Comparison of ENCODE assay signal across 37 cellular contexts in genomic region chr11:82653752-82654151, GRCh38.
"Had no signal": no experiment of that assay in that cellular context is flagged by ENCODE, and none has a peak within 500 bp of the region (broad histone marks: within the 10 kb centered on the region; RNA-seq: fewer than 3 reads in every experiment).

No MANE protein-coding gene starts in this region.

- DNase-seq: activated effector memory CD4-positive, alpha-beta T cell treated with anti-CD3 and anti-CD28 coated beads, Interleukin-2, amount 50 U/mL, for 16 hours; activated effector memory CD4-positive, alpha-beta T cell treated with Interleukin-2 at 50 U/mL for 16 hours; activated gamma-delta T cell; activated gamma-delta T cell treated with Interleukin-2 at 50 U/mL for 16 hours; activated naive CD4-positive, alpha-beta T cell; activated naive CD4-positive, alpha-beta T cell treated with anti-CD3 and anti-CD28 coated beads for 36 hours; activated naive CD4-positive, alpha-beta T cell treated with anti-CD3 and anti-CD28 coated beads, Interleukin-2, amount 10 ng/mL, durations not matched to agents 7 days and 5 days; activated naive CD4-positive, alpha-beta T cell treated with anti-CD3 and anti-CD28 coated beads, Interleukin-2, amount 50 U/mL, for 16 hours; activated naive CD4-positive, alpha-beta T cell treated with Interleukin-2 at 50 U/mL for 16 hours; activated naive CD8-positive, alpha-beta T cell treated with anti-CD3 and anti-CD28 coated beads for 36 hours; activated naive CD8-positive, alpha-beta T cell treated with anti-CD3 and anti-CD28 coated beads, Interleukin-2, amount 10 ng/mL, durations not matched to agents 7 days and 5 days; activated naive CD8-positive, alpha-beta T cell treated with anti-CD3 and anti-CD28 coated beads, Interleukin-2, amount 50 U/mL, for 24 hours; activated T-cell treated with anti-CD3 and anti-CD28 coated beads, Interleukin-2, amount 50 U/mL, for 1 hour; activated T-cell treated with anti-CD3 and anti-CD28 coated beads, Interleukin-2, amount 50 U/mL, for 4 hours; activated T-cell treated with anti-CD3 and anti-CD28 coated beads, Interleukin-2, amount 50 U/mL, for 48 hours; activated T-cell treated with anti-CD3 and anti-CD28 coated beads, Interleukin-2, amount 50 U/mL, for 72 hours; adrenal gland; amniotic stem cell; amygdala; anterior cingulate cortex; aorta; body of pancreas; brain microvascular endothelial cell; caudate nucleus; central memory CD4-positive, alpha-beta T cell; cerebellar nuclear complex had no signal

- H3K4me1 Mint-ChIP-seq: activated naive CD4-positive, alpha-beta T cell treated with anti-CD3 and anti-CD28 coated beads, Interleukin-2, amount 10 ng/mL, durations not matched to agents 7 days and 5 days; activated naive CD4-positive, alpha-beta T cell treated with anti-CD3 and anti-CD28 coated beads, Interleukin-2, amount 50 U/mL, for 24 hours; activated naive CD8-positive, alpha-beta T cell treated with anti-CD3 and anti-CD28 coated beads for 36 hours; activated naive CD8-positive, alpha-beta T cell treated with anti-CD3 and anti-CD28 coated beads, Interleukin-2, amount 10 ng/mL, durations not matched to agents 7 days and 5 days; activated naive CD8-positive, alpha-beta T cell treated with anti-CD3 and anti-CD28 coated beads, Interleukin-2, amount 50 U/mL, for 24 hours; activated T-helper 17 cell treated with anti-CD3 and anti-CD28 coated beads, Interleukin-2, amount 50 U/mL, for 72 hours; brain; central memory CD8-positive, alpha-beta T cell had no signal

- H3K4me1 ChIP-seq: adrenal gland, ascending aorta, body of pancreas, breast epithelium had no signal

- H3K4me3 ChIP-seq: adrenal gland, ascending aorta, body of pancreas, breast epithelium, cardiac muscle cell had no signal

- H3K9me3 ChIP-seq: adrenal gland, ascending aorta, body of pancreas, breast epithelium had no signal

- H3K27ac ChIP-seq: adrenal gland, ascending aorta, body of pancreas, brain microvascular endothelial cell, breast epithelium, cardiac muscle cell had no signal

- H3K36me3 ChIP-seq: adrenal gland, ascending aorta, brain microvascular endothelial cell, breast epithelium, cardiac muscle cell had no signal

- H3K27me3 Mint-ChIP-seq: central memory CD8-positive, alpha-beta T cell had no signal

- H3K27me3 ChIP-seq: adrenal gland, ascending aorta, body of pancreas, brain microvascular endothelial cell, breast epithelium, cardiac muscle cell had no signal

- H3K4me3 Mint-ChIP-seq: activated naive CD4-positive, alpha-beta T cell treated with anti-CD3 and anti-CD28 coated beads for 36 hours; activated naive CD4-positive, alpha-beta T cell treated with anti-CD3 and anti-CD28 coated beads, Interleukin-2, amount 10 ng/mL, durations not matched to agents 7 days and 5 days; activated naive CD4-positive, alpha-beta T cell treated with anti-CD3 and anti-CD28 coated beads, Interleukin-2, amount 50 U/mL, for 24 hours; activated naive CD8-positive, alpha-beta T cell; activated naive CD8-positive, alpha-beta T cell treated with anti-CD3 and anti-CD28 coated beads for 36 hours; activated naive CD8-positive, alpha-beta T cell treated with anti-CD3 and anti-CD28 coated beads, Interleukin-2, amount 10 ng/mL, durations not matched to agents 7 days and 5 days; activated naive CD8-positive, alpha-beta T cell treated with anti-CD3 and anti-CD28 coated beads, Interleukin-2, amount 50 U/mL, for 24 hours; activated T-cell treated with anti-CD3 and anti-CD28 coated beads, Interleukin-2, amount 50 U/mL, for 4 hours; activated T-cell treated with anti-CD3 and anti-CD28 coated beads, Interleukin-2, amount 50 U/mL, for 72 hours; activated T-helper 1 cell treated with anti-CD3 and anti-CD28 coated beads, Interleukin-12 subunit alpha, Interleukin-12 subunit beta, Interleukin-2, Interleukin-4 antibody, amounts not matched to agents 30 ng/mL and 10 ng/mL and 1 ng/mL, durations not matched to agents 14 hours and 24 hours and 36 hours; activated T-helper 17 cell treated with anti-CD3 and anti-CD28 coated beads, Interleukin-2, amount 50 U/mL, for 72 hours; brain; central memory CD8-positive, alpha-beta T cell had no signal

- H3K36me3 Mint-ChIP-seq: activated naive CD4-positive, alpha-beta T cell treated with anti-CD3 and anti-CD28 coated beads, Interleukin-2, amount 10 ng/mL, durations not matched to agents 7 days and 5 days; activated naive CD4-positive, alpha-beta T cell treated with anti-CD3 and anti-CD28 coated beads, Interleukin-2, amount 50 U/mL, for 24 hours; activated naive CD4-positive, alpha-beta T cell treated with anti-CD3 and anti-CD28 coated beads, Interleukin-2, amount 50 U/mL, for 72 hours; activated naive CD8-positive, alpha-beta T cell; activated naive CD8-positive, alpha-beta T cell treated with anti-CD3 and anti-CD28 coated beads for 36 hours; activated naive CD8-positive, alpha-beta T cell treated with anti-CD3 and anti-CD28 coated beads, Interleukin-2, amount 10 ng/mL, durations not matched to agents 7 days and 5 days; brain had no signal

- H3K9me3 Mint-ChIP-seq: activated naive CD4-positive, alpha-beta T cell treated with anti-CD3 and anti-CD28 coated beads for 36 hours; activated naive CD4-positive, alpha-beta T cell treated with anti-CD3 and anti-CD28 coated beads, Interleukin-2, amount 10 ng/mL, durations not matched to agents 7 days and 5 days; activated naive CD4-positive, alpha-beta T cell treated with anti-CD3 and anti-CD28 coated beads, Interleukin-2, amount 50 U/mL, for 24 hours; activated naive CD4-positive, alpha-beta T cell treated with anti-CD3 and anti-CD28 coated beads, Interleukin-2, amount 50 U/mL, for 72 hours; activated naive CD8-positive, alpha-beta T cell treated with anti-CD3 and anti-CD28 coated beads for 36 hours; activated naive CD8-positive, alpha-beta T cell treated with anti-CD3 and anti-CD28 coated beads, Interleukin-2, amount 10 ng/mL, durations not matched to agents 7 days and 5 days; activated naive CD8-positive, alpha-beta T cell treated with anti-CD3 and anti-CD28 coated beads, Interleukin-2, amount 50 U/mL, for 24 hours; activated T-cell treated with anti-CD3 and anti-CD28 coated beads, Interleukin-2, amount 50 U/mL, for 4 hours; activated T-helper 1 cell treated with anti-CD3 and anti-CD28 coated beads, Interleukin-12 subunit alpha, Interleukin-12 subunit beta, Interleukin-2, Interleukin-4 antibody, amounts not matched to agents 30 ng/mL and 10 ng/mL and 1 ng/mL, durations not matched to agents 14 hours and 24 hours and 36 hours; activated T-helper 2 cell treated with anti-CD3 and anti-CD28 coated beads, Interferon-gamma antibody, Interleukin-2, Interleukin-4, amounts not matched to agents 10 μg/mL and 5 μg/mL and 100 μg/mL, durations not matched to agents 14 hours and 24 hours and 36 hours had no signal

- H3K27ac Mint-ChIP-seq: activated naive CD4-positive, alpha-beta T cell treated with anti-CD3 and anti-CD28 coated beads for 36 hours; activated naive CD4-positive, alpha-beta T cell treated with anti-CD3 and anti-CD28 coated beads, Interleukin-2, amount 10 ng/mL, durations not matched to agents 7 days and 5 days; activated naive CD4-positive, alpha-beta T cell treated with anti-CD3 and anti-CD28 coated beads, Interleukin-2, amount 50 U/mL, for 72 hours; activated naive CD8-positive, alpha-beta T cell; activated naive CD8-positive, alpha-beta T cell treated with anti-CD3 and anti-CD28 coated beads for 36 hours; activated naive CD8-positive, alpha-beta T cell treated with anti-CD3 and anti-CD28 coated beads, Interleukin-2, amount 10 ng/mL, durations not matched to agents 7 days and 5 days; activated naive CD8-positive, alpha-beta T cell treated with anti-CD3 and anti-CD28 coated beads, Interleukin-2, amount 50 U/mL, for 24 hours; activated T-cell treated with anti-CD3 and anti-CD28 coated beads, Interleukin-2, amount 50 U/mL, for 72 hours; activated T-helper 1 cell treated with anti-CD3 and anti-CD28 coated beads, Interleukin-12 subunit alpha, Interleukin-12 subunit beta, Interleukin-2, Interleukin-4 antibody, amounts not matched to agents 30 ng/mL and 10 ng/mL and 1 ng/mL, durations not matched to agents 14 hours and 24 hours and 36 hours; activated T-helper 17 cell treated with anti-CD3 and anti-CD28 coated beads, Interleukin-2, amount 50 U/mL, for 72 hours; activated T-helper 2 cell treated with anti-CD3 and anti-CD28 coated beads, Interferon-gamma antibody, Interleukin-2, Interleukin-4, amounts not matched to agents 10 μg/mL and 5 μg/mL and 100 μg/mL, durations not matched to agents 14 hours and 24 hours and 36 hours; brain had no signal
